In genomic region chr14:75993567-75994041, GRCh38 we compare ENCODE assay signal across 12 cellular contexts. TPM values are rescaled to one million over a fixed set of nuclear protein-coding genes. Genes with fewer than 3 reads are reported as not detected.
A peak's percentile ranks its signal among the peaks of the same experiment; 100 is the strongest.
DNase-seq lines count a peak whose midpoint lies in the region; ATAC-seq, FAIRE-seq and TF ChIP-seq lines count a peak whose summit lies in the region.
"Had no signal": no experiment of that assay in that cellular context is flagged by ENCODE, and none has a peak within 500 bp of the region (broad histone marks: within the 10 kb centered on the region; RNA-seq: fewer than 3 reads in every experiment).

No MANE protein-coding gene starts in this region.

- no peak overlapping the region for H3K14ac ChIP-seq in trophoblast cell (ENCODE audit: low read length)

- H3K4me1 ChIP-seq in DOHH2 (ENCODE audit: control insufficient read depth, low read length) (peaks cover 9% of the 10 kb centered on the region), kidney (ENCODE audit: control insufficient read depth in 1 of 2, insufficient read depth in 1 of 2, low read depth in 1 of 2, low read length in 2 of 2) (peaks cover 8 to 20% of the 10 kb centered on the region in 2 donors), trophoblast cell (ENCODE audit: control insufficient read depth in 1 of 2, insufficient read depth in 2 of 2, low read length in 2 of 2) (no peaks in the 10 kb centered on the region)

- no peak overlapping the region for H3K23ac ChIP-seq in trophoblast cell (ENCODE audit: low read length)

- 0 out of 2 replicates have a peak overlapping the region, but pooled peaks have one; percentile 19 for H3K4me2 ChIP-seq in DOHH2 (ENCODE audit: low read length)
- H3K4me2 ChIP-seq in trophoblast cell (ENCODE audit: low read length): no peak overlapping the region

- FAIRE-seq in kidney (lab: Jason Lieb, UNC): no peak
- FAIRE-seq in frontal cortex (lab: Jason Lieb, UNC): no peak

- no peak overlapping the region for H4K12ac ChIP-seq in trophoblast cell (ENCODE audit: low read depth, low read length)

- H3K27ac ChIP-seq in DOHH2 (ENCODE audit: low read depth, low read length) (no peak overlapping the region), kidney (ENCODE audit: low read depth in 2 of 2, low read length in 2 of 2) (peak overlapping the region; percentile 44 to 49), trophoblast cell (ENCODE audit: low read depth, low read length) (no peak overlapping the region)

- H2AFZ ChIP-seq in trophoblast cell (ENCODE audit: insufficient read depth, low read length, poor library complexity): no peak overlapping the region

- no peaks in the 10 kb centered on the region for H3K9me3 ChIP-seq in DOHH2 (ENCODE audit: control insufficient read depth, insufficient read depth, low read length)
- H3K9me3 ChIP-seq in kidney (ENCODE audit: control insufficient read depth in 1 of 2, low read length in 2 of 2): no peaks in the 10 kb centered on the region
- H3K9me3 ChIP-seq in trophoblast cell (ENCODE audit: insufficient read depth, low read depth, low read length): no peaks in the 10 kb centered on the region
- H3K9me3 ChIP-seq: heart right ventricle had no signal

- no peak overlapping the region for H2BK5ac ChIP-seq in trophoblast cell (ENCODE audit: low read depth, low read length, poor library complexity)

- TF ChIP-seq CTCF in DOHH2 (IDR thresholded peaks at IDR 0.05; ENCODE audit: low read depth, low read length, poor library complexity, severe bottlenecking) (peak; percentile 43), kidney (IDR thresholded peaks at IDR 0.05; ENCODE audit: borderline replicate concordance, extremely low read depth, insufficient read depth) (peak; percentile 18)

- H2BK12ac ChIP-seq in trophoblast cell (ENCODE audit: low read length): no peak overlapping the region

- H2AK5ac ChIP-seq in trophoblast cell (ENCODE audit: low read length): no peak overlapping the region

- ATAC-seq in GM19351 (IDR thresholded peaks at IDR 0.05; ENCODE audit: unreplicated experiment) (peak; percentile 47), HG03378 (IDR thresholded peaks at IDR 0.05; ENCODE audit: unreplicated experiment) (peak; percentile 72)
- ATAC-seq: heart right ventricle had no signal

- no peak overlapping the region for H3K4ac ChIP-seq in trophoblast cell (ENCODE audit: low read depth, low read length)

- no CpG with 5 or more reads among the region's 1 CpG for WGBS in trophoblast cell (ENCODE audit: extremely low coverage, insufficient coverage, insufficient read length)

- H4K91ac ChIP-seq in trophoblast cell (ENCODE audit: low read depth, low read length): no peak overlapping the region

- no peaks in the 10 kb centered on the region for H3K79me1 ChIP-seq in trophoblast cell (ENCODE audit: low read length)

- H3K79me2 ChIP-seq in DOHH2 (ENCODE audit: control insufficient read depth, low read length) (no peaks in the 10 kb centered on the region), trophoblast cell (ENCODE audit: control insufficient read depth, insufficient read depth, low read length, poor library complexity) (no peaks in the 10 kb centered on the region)

- no peak overlapping the region for H4K8ac ChIP-seq in trophoblast cell (ENCODE audit: low read depth, low read length)

- no peaks in the 10 kb centered on the region for H3K9me2 ChIP-seq in DOHH2 (replicated peaks; ENCODE audit: control insufficient read depth, low read length)

- no peak overlapping the region for H2BK120ac ChIP-seq in trophoblast cell (ENCODE audit: insufficient read depth, low read length, poor library complexity)

- H3K27me3 ChIP-seq in DOHH2 (ENCODE audit: control insufficient read depth, low read length) (no peaks in the 10 kb centered on the region), trophoblast cell (ENCODE audit: insufficient read depth, low read length) (no peaks in the 10 kb centered on the region)
- H3K27me3 ChIP-seq: heart right ventricle had no signal

- DNase-seq in kidney (no peak), trophoblast cell (no peak), COR-L47 (lab: John Stamatoyannopoulos, UW) (no peak), DMS53 treated with DMSO at 0.1 percent for 48 hours (lab: John Stamatoyannopoulos, UW; ENCODE audit: unreplicated experiment) (no peak), frontal cortex (ENCODE audit: low spot score in 2 of 2) (no peak)
- DNase-seq: GOT3; heart right ventricle; NCI-H1092 treated with DMSO at 0.1 percent for 48 hours; NK-92 treated with Interleukin-12 subunit alpha and Interleukin-12 subunit beta, amount 100 ng/mL, for 24 hours had no signal

- no peaks in the 10 kb centered on the region for H3K36me3 ChIP-seq in DOHH2 (ENCODE audit: control insufficient read depth, low read length)
- H3K36me3 ChIP-seq in kidney (ENCODE audit: control insufficient read depth in 1 of 2, insufficient read depth in 2 of 2, low read length in 2 of 2): peaks cover 16 to 26% of the 10 kb centered on the region in 2 donors
- peaks cover 5 to 12% of the 10 kb centered on the region in 2 experiments for H3K36me3 ChIP-seq in trophoblast cell (ENCODE audit: control insufficient read depth in 1 of 2, insufficient read depth in 2 of 2, low read length in 2 of 2)

- intact Hi-C loops in kidney (cut with DNase I): no loop called here

- no peaks in the 10 kb centered on the region for H3F3A ChIP-seq in DOHH2 (ENCODE audit: control insufficient read depth, insufficient read depth)

- no peaks in the 10 kb centered on the region for H4K20me1 ChIP-seq in DOHH2 (ENCODE audit: control insufficient read depth, insufficient read depth, low read depth, low read length)

- peak overlapping the region in 1 of 2 donors; percentile 4 for H3K9ac ChIP-seq in kidney (ENCODE audit: low read length in 2 of 2)
- H3K9ac ChIP-seq in trophoblast cell (ENCODE audit: low read length): no peak overlapping the region

- H3K4me3 ChIP-seq in DOHH2 (ENCODE audit: low read length): no peak overlapping the region
- no peak overlapping the region for H3K4me3 ChIP-seq in kidney (ENCODE audit: low read length in 2 of 2)
- no peak overlapping the region for H3K4me3 ChIP-seq in trophoblast cell (ENCODE audit: low read depth, low read length)
- H3K4me3 ChIP-seq: heart right ventricle had no signal

- no peak overlapping the region for H3K18ac ChIP-seq in trophoblast cell (ENCODE audit: low read length)

RNA-seq across cellular contexts. Expression of gene IFT43, which starts 8.0 kb away (rescaled TPM):
- total RNA-seq in kidney (41.6 TPM), frontal cortex (31.8 TPM)
- polyA plus RNA-seq in kidney (ENCODE audit: insufficient read depth, low read depth, low replicate concordance): 86.3 TPM
- 15.6 and 16.7 TPM in 2 replicates for polyA plus RNA-seq in trophoblast cell (2013)

RNA-seq across cellular contexts. Expression of gene TGFB3, which starts 11.8 kb away (rescaled TPM):
- total RNA-seq in kidney (39.5 TPM), frontal cortex (19.2 TPM)
- 5.2 TPM for polyA plus RNA-seq in kidney (ENCODE audit: insufficient read depth, low read depth, low replicate concordance)
- 8.7 and 12.2 TPM in 2 replicates for polyA plus RNA-seq in trophoblast cell (2013)

Comparison
In these comparisons a context has a peak if more than half of its experiments do, and no peak if none do; other contexts are left out.
1. H3K27ac ChIP-seq: peak in kidney (2 of 2); none in DOHH2 (single experiment) and trophoblast cell (single experiment).